8 cellular contexts compared by ENCODE assay signal in genomic region chr15:41282980-41283652, GRCh38. TPM values are rescaled to one million over a fixed set of nuclear protein-coding genes. Genes with fewer than 3 reads are reported as not detected.
DNase-seq lines count a peak whose midpoint lies in the region; ATAC-seq, FAIRE-seq and TF ChIP-seq lines count a peak whose summit lies in the region.
"Not testable (repeated sequence)": the region's sequence is repeated elsewhere in the genome, so short reads cannot be mapped to it uniquely, and the experiment has no call there.

No MANE protein-coding gene starts in this region.

- dilution Hi-C loops in keratinocyte (cut with MboI; ENCODE audit: extremely low pct_ligation_motif_present, low sequenced_read_pairs) = not testable (repeated sequence)

- H4K20me1 ChIP-seq in keratinocyte (ENCODE audit: control insufficient read depth, extremely low read depth, insufficient read depth, low read length); neural cell (ENCODE audit: insufficient read depth): not testable (repeated sequence)

- H3K27me3 Mint-ChIP-seq in CD4-positive, CD25-positive, alpha-beta regulatory T cell; activated naive CD8-positive, alpha-beta T cell treated with anti-CD3 and anti-CD28 coated beads for 36 hours: not testable (repeated sequence)

- peak overlapping the region; percentile 49 for H3K4me2 ChIP-seq in keratinocyte (ENCODE audit: control insufficient read depth, extremely low read depth, insufficient read depth, low read depth, low read length)
- H3K4me2 ChIP-seq in neural cell (ENCODE audit: low read length) = not testable (repeated sequence)

- H3K4me3 ChIP-seq in CD4-positive, CD25-positive, alpha-beta regulatory T cell (ENCODE audit: low read depth, low read length) = peak overlapping the region; percentile 37
- H3K4me3 ChIP-seq in HUES6 (ENCODE audit: low read depth, low read length) = peak overlapping the region; percentile 94
- peak overlapping the region; percentile 89 for H3K4me3 ChIP-seq in SJSA1
- peak overlapping the region; percentile 36 for H3K4me3 ChIP-seq in endocrine pancreas (ENCODE audit: control insufficient read depth, insufficient read depth, low read length)
- peak overlapping the region in 1 of 3 experiments; percentile 97 for H3K4me3 ChIP-seq in keratinocyte (ENCODE audit: control insufficient read depth in 2 of 3, extremely low read depth in 1 of 3, insufficient read depth in 2 of 3, low read depth in 1 of 3, low read length in 3 of 3)
- peak overlapping the region; percentile 86 for H3K4me3 ChIP-seq in neural cell (ENCODE audit: low read length)
- H3K4me3 ChIP-seq in stomach smooth muscle (ENCODE audit: low read length in 2 of 2) = peak overlapping the region; percentile 90 to 97

- peak overlapping the region; percentile 87 to 97 (median 96) for H3K4me3 Mint-ChIP-seq in CD4-positive, CD25-positive, alpha-beta regulatory T cell
- peak overlapping the region; percentile 97 for H3K4me3 Mint-ChIP-seq in activated naive CD8-positive, alpha-beta T cell treated with anti-CD3 and anti-CD28 coated beads for 36 hours

- H3K36me3 Mint-ChIP-seq in CD4-positive, CD25-positive, alpha-beta regulatory T cell = peaks cover 32% of the 10 kb centered on the region
- H3K36me3 Mint-ChIP-seq in activated naive CD8-positive, alpha-beta T cell treated with anti-CD3 and anti-CD28 coated beads for 36 hours = peaks cover 43% of the 10 kb centered on the region

- peaks cover 48% of the 10 kb centered on the region for H3K4me1 ChIP-seq in CD4-positive, CD25-positive, alpha-beta regulatory T cell (ENCODE audit: control insufficient read depth, insufficient read depth, low read length, poor library complexity, severe bottlenecking)
- peaks cover 19% of the 10 kb centered on the region for H3K4me1 ChIP-seq in HUES6 (ENCODE audit: control insufficient read depth, insufficient read depth, low read length)
- H3K4me1 ChIP-seq in SJSA1 (replicated peaks) = peaks cover 29% of the 10 kb centered on the region
- H3K4me1 ChIP-seq in endocrine pancreas (ENCODE audit: control insufficient read depth, insufficient read depth, low read length); stomach smooth muscle (ENCODE audit: control insufficient read depth, insufficient read depth, low read length): not testable (repeated sequence)
- peaks cover 15% of the 10 kb centered on the region for H3K4me1 ChIP-seq in keratinocyte (ENCODE audit: control insufficient read depth, extremely low read depth, insufficient read depth, low read length)

- H3K79me2 ChIP-seq in keratinocyte (ENCODE audit: control insufficient read depth, insufficient read depth, low read length) = peaks cover 36% of the 10 kb centered on the region
- peaks cover 29% of the 10 kb centered on the region for H3K79me2 ChIP-seq in neural cell (replicated peaks; ENCODE audit: insufficient read depth, low read length)

- not testable (repeated sequence) for H3K9me3 Mint-ChIP-seq in CD4-positive, CD25-positive, alpha-beta regulatory T cell; activated naive CD8-positive, alpha-beta T cell treated with anti-CD3 and anti-CD28 coated beads for 36 hours

- H3F3A ChIP-seq in neural cell (ENCODE audit: insufficient read depth, low read length, poor library complexity, severe bottlenecking) = not testable (repeated sequence)

- not testable (repeated sequence) for H3K27me3 ChIP-seq in CD4-positive, CD25-positive, alpha-beta regulatory T cell (ENCODE audit: control insufficient read depth, insufficient read depth, low read length); HUES6 (ENCODE audit: control insufficient read depth, insufficient read depth, low read length); SJSA1 (replicated peaks); endocrine pancreas (ENCODE audit: control insufficient read depth, insufficient read depth, low read length); keratinocyte (ENCODE audit: control insufficient read depth, extremely low read depth, insufficient read depth, low read length); neural cell (ENCODE audit: insufficient read depth, low read depth, low read length); stomach smooth muscle (ENCODE audit: control insufficient read depth in 1 of 2, insufficient read depth in 2 of 2, low read length in 2 of 2)

- H3K36me3 ChIP-seq in CD4-positive, CD25-positive, alpha-beta regulatory T cell (ENCODE audit: control insufficient read depth, insufficient read depth, low read length) = peaks cover 26% of the 10 kb centered on the region
- peaks cover 53% of the 10 kb centered on the region for H3K36me3 ChIP-seq in HUES6 (ENCODE audit: control insufficient read depth, insufficient read depth, low read length)
- H3K36me3 ChIP-seq in SJSA1 = peaks cover 41% of the 10 kb centered on the region
- H3K36me3 ChIP-seq in endocrine pancreas (ENCODE audit: control insufficient read depth, insufficient read depth, low read length); neural cell (ENCODE audit: insufficient read depth, low read length): not testable (repeated sequence)
- peaks cover 15 to 24% of the 10 kb centered on the region in 2 experiments for H3K36me3 ChIP-seq in keratinocyte (ENCODE audit: control insufficient read depth in 2 of 2, extremely low read depth in 1 of 2, insufficient read depth in 2 of 2, low read length in 2 of 2)
- peaks cover 6 to 25% of the 10 kb centered on the region in 2 donors for H3K36me3 ChIP-seq in stomach smooth muscle (ENCODE audit: control insufficient read depth in 2 of 2, insufficient read depth in 2 of 2, low read length in 2 of 2)

- FAIRE-seq in keratinocyte (lab: Jason Lieb, UNC) = not testable (repeated sequence)

- not testable (repeated sequence) for TF ChIP-seq CTCF in keratinocyte (optimal IDR thresholded peaks at IDR 0.05 in 1 of 3, IDR thresholded peaks at IDR 0.05 in 1 of 3, conservative IDR thresholded peaks at IDR 0.05 in 1 of 3; ENCODE audit: extremely low read depth in 1 of 3, insufficient read depth in 2 of 3, low read length in 3 of 3); neural cell (IDR thresholded peaks at IDR 0.05; ENCODE audit: poor library complexity, severe bottlenecking)

- ATAC-seq in CD4-positive, CD25-positive, alpha-beta regulatory T cell (ENCODE audit: low read depth in 2 of 2) = not testable (repeated sequence)

- not testable (repeated sequence) for H3K9me3 ChIP-seq in CD4-positive, CD25-positive, alpha-beta regulatory T cell (ENCODE audit: control insufficient read depth in 2 of 2, low read length in 2 of 2); HUES6 (ENCODE audit: control insufficient read depth, insufficient read depth, low read depth, low read length); SJSA1 (replicated peaks); endocrine pancreas (ENCODE audit: control insufficient read depth, low read length); keratinocyte (ENCODE audit: control insufficient read depth, low read depth, low read length); neural cell (ENCODE audit: low read length); stomach smooth muscle (ENCODE audit: control insufficient read depth in 2 of 2, low read length in 2 of 2)

- not testable (repeated sequence) for H3K9me2 ChIP-seq in neural cell (ENCODE audit: insufficient read depth, low read length)

- TF ChIP-seq RAD21 in neural cell (conservative IDR thresholded peaks at IDR 0.05) = not testable (repeated sequence)

- H3K27ac ChIP-seq in CD4-positive, CD25-positive, alpha-beta regulatory T cell (ENCODE audit: insufficient read depth, low read length, poor library complexity, severe bottlenecking) = peak overlapping the region; percentile 92
- H3K27ac ChIP-seq in HUES6 (ENCODE audit: low read depth, low read length) (peak overlapping the region; percentile 95), SJSA1 (peak overlapping the region; percentile 90), keratinocyte (ENCODE audit: control insufficient read depth, insufficient read depth, low read length) (peak overlapping the region; percentile 80), neural cell (ENCODE audit: low read length) (peak overlapping the region; percentile 84), stomach smooth muscle (ENCODE audit: low read length) (peak overlapping the region; percentile 78)

- not testable (repeated sequence) for H3K9me1 ChIP-seq in keratinocyte (ENCODE audit: control insufficient read depth, extremely low read depth, insufficient read depth, low read length)

- H3K4me1 Mint-ChIP-seq in CD4-positive, CD25-positive, alpha-beta regulatory T cell = peaks cover 10 to 49% (median 33%) of the 10 kb centered on the region in 4 donors
- peaks cover 32% of the 10 kb centered on the region for H3K4me1 Mint-ChIP-seq in activated naive CD8-positive, alpha-beta T cell treated with anti-CD3 and anti-CD28 coated beads for 36 hours

- peak overlapping the region; percentile 99 for H3K27ac Mint-ChIP-seq in CD4-positive, CD25-positive, alpha-beta regulatory T cell
- H3K27ac Mint-ChIP-seq in activated naive CD8-positive, alpha-beta T cell treated with anti-CD3 and anti-CD28 coated beads for 36 hours = peak overlapping the region; percentile 92

- H3K9ac ChIP-seq in HUES6 (ENCODE audit: low read length) = peak overlapping the region; percentile 97
- peak overlapping the region; percentile 54 for H3K9ac ChIP-seq in endocrine pancreas (ENCODE audit: control insufficient read depth, insufficient read depth, low read length)
- peak overlapping the region; percentile 90 for H3K9ac ChIP-seq in keratinocyte (ENCODE audit: control insufficient read depth, extremely low read depth, insufficient read depth, low read length)
- H3K9ac ChIP-seq in neural cell (ENCODE audit: low read length) = peak overlapping the region; percentile 58
- H3K9ac ChIP-seq in stomach smooth muscle (ENCODE audit: low read length in 2 of 2) = peak overlapping the region; percentile 81 to 88

- TF ChIP-seq EP300 in neural cell (conservative IDR thresholded peaks at IDR 0.05; ENCODE audit: poor library complexity, severe bottlenecking) = not testable (repeated sequence)

- H2AFZ ChIP-seq in keratinocyte (ENCODE audit: control insufficient read depth, low read length) (peak overlapping the region; percentile 45), neural cell (ENCODE audit: low read depth, low read length) (peak overlapping the region; percentile 43)

- DNase-seq in CD4-positive, CD25-positive, alpha-beta regulatory T cell = peak in 1 of 3 donors; percentile 36
- DNase-seq in SJSA1 (ENCODE audit: low read depth in 1 of 2, low spot score in 2 of 2); activated naive CD8-positive, alpha-beta T cell treated with anti-CD3 and anti-CD28 coated beads for 36 hours; keratinocyte (ENCODE audit: low read depth, low spot score): not testable (repeated sequence)

RNA-seq across cellular contexts. Expression of gene OIP5, which starts 49.3 kb away (rescaled TPM):
- 0.96 TPM for total RNA-seq in CD4-positive, CD25-positive, alpha-beta regulatory T cell
- polyA plus RNA-seq in CD4-positive, CD25-positive, alpha-beta regulatory T cell = 1 to 10 TPM in 3 of 4 donors, under 1 TPM in 1; 0.94 to 5.0 (median 2.7) TPM
- 31.1 and 43.4 TPM in 2 replicates for total RNA-seq in SJSA1 (2014; rRNA removed; shearing (Covaris generic))
- total RNA-seq in activated naive CD8-positive, alpha-beta T cell treated with anti-CD3 and anti-CD28 coated beads for 36 hours = 10 to 100 TPM; 21.6 to 23.0 TPM
- polyA plus RNA-seq in keratinocyte (1.9 to 9.8 TPM (median 6.7 TPM) in 3 replicates), neural cell (0.92 and 1.7 TPM in 2 replicates)
- polyA plus RNA-seq in keratinocyte (2011; ENCODE audit: low read depth) = not detected
- 2.6 and 3.6 TPM in 2 replicates for polyA plus RNA-seq in keratinocyte (2011; cell fraction: cytosol; rRNA removed)
- polyA plus RNA-seq in keratinocyte (2011; cell fraction: nucleus; rRNA removed) = 1.3 and 1.6 TPM in 2 replicates
- 0.34 and 4.1 TPM in 2 replicates for polyA plus RNA-seq in keratinocyte (2012; ENCODE audit: low replicate concordance)
- polyA minus RNA-seq in keratinocyte (0.36 to 2.1 TPM in 2 of 3 replicates, not detected in the other), neural cell (0.97 TPM in 1 of 2 replicates, not detected in the other)
- not detected for polyA minus RNA-seq in keratinocyte (2011; cell fraction: cytosol; rRNA and poly(A)+ RNA removed)
- polyA minus RNA-seq in keratinocyte (2011; cell fraction: nucleus; rRNA and poly(A)+ RNA removed) = 0.32 and 1.0 TPM in 2 replicates

RNA-seq across cellular contexts. Expression of gene NUSAP1, which starts 49.6 kb away (rescaled TPM):
- total RNA-seq in CD4-positive, CD25-positive, alpha-beta regulatory T cell = 24.4 TPM
- polyA plus RNA-seq in CD4-positive, CD25-positive, alpha-beta regulatory T cell = 10 to 100 TPM in 3 of 4 donors, 1 to 10 TPM in 1; 9.9 to 30.8 (median 15.6) TPM
- 175 and 251 TPM in 2 replicates for total RNA-seq in SJSA1 (2014; rRNA removed; shearing (Covaris generic))
- 100 to 1,000 TPM; 155 to 165 TPM for total RNA-seq in activated naive CD8-positive, alpha-beta T cell treated with anti-CD3 and anti-CD28 coated beads for 36 hours
- 8.4 to 39.5 TPM (median 38.4 TPM) in 3 replicates for polyA plus RNA-seq in keratinocyte
- 0.61 TPM for polyA plus RNA-seq in keratinocyte (2011; ENCODE audit: low read depth)
- polyA plus RNA-seq in keratinocyte (2011; cell fraction: cytosol; rRNA removed) = 7.9 and 10.6 TPM in 2 replicates
- polyA plus RNA-seq in keratinocyte (2011; cell fraction: nucleus; rRNA removed) = 12.8 and 16.7 TPM in 2 replicates
- polyA plus RNA-seq in keratinocyte (2012; ENCODE audit: low replicate concordance) = 1.4 and 33.8 TPM in 2 replicates
- 5.9 to 31.4 TPM (median 27.5 TPM) in 3 replicates for polyA minus RNA-seq in keratinocyte
- polyA minus RNA-seq in keratinocyte (2011; cell fraction: cytosol; rRNA and poly(A)+ RNA removed) = 3.8 TPM
- 3.9 and 5.3 TPM in 2 replicates for polyA minus RNA-seq in keratinocyte (2011; cell fraction: nucleus; rRNA and poly(A)+ RNA removed)
- polyA plus RNA-seq in neural cell = 8.6 and 13.6 TPM in 2 replicates
- 9.5 and 12.0 TPM in 2 replicates for polyA minus RNA-seq in neural cell

RNA-seq across cellular contexts. Expression of gene CHP1, which starts 52.0 kb away (rescaled TPM):
- total RNA-seq in CD4-positive, CD25-positive, alpha-beta regulatory T cell = 34.7 TPM
- polyA plus RNA-seq in CD4-positive, CD25-positive, alpha-beta regulatory T cell = 10 to 100 TPM; 17.9 to 23.5 (median 19.3) TPM
- 46.1 and 71.8 TPM in 2 replicates for total RNA-seq in SJSA1 (2014; rRNA removed; shearing (Covaris generic))
- total RNA-seq in activated naive CD8-positive, alpha-beta T cell treated with anti-CD3 and anti-CD28 coated beads for 36 hours = 10 to 100 TPM; 29.1 to 32.8 TPM
- polyA plus RNA-seq in keratinocyte = 62.7 to 108 TPM (median 98.5 TPM) in 3 replicates
- 50.1 TPM for polyA plus RNA-seq in keratinocyte (2011; ENCODE audit: low read depth)
- 91.1 and 145 TPM in 2 replicates for polyA plus RNA-seq in keratinocyte (2011; cell fraction: cytosol; rRNA removed)
- polyA plus RNA-seq in keratinocyte (2011; cell fraction: nucleus; rRNA removed) = 42.8 and 44.3 TPM in 2 replicates
- polyA plus RNA-seq in keratinocyte (2012; ENCODE audit: low replicate concordance) = 81.9 and 98.1 TPM in 2 replicates
- polyA minus RNA-seq in keratinocyte = 107 to 161 TPM (median 131 TPM) in 3 replicates
- 144 TPM for polyA minus RNA-seq in keratinocyte (2011; cell fraction: cytosol; rRNA and poly(A)+ RNA removed)
- 23.6 and 34.6 TPM in 2 replicates for polyA minus RNA-seq in keratinocyte (2011; cell fraction: nucleus; rRNA and poly(A)+ RNA removed)
- 19.6 and 24.0 TPM in 2 replicates for polyA plus RNA-seq in neural cell
- 29.2 and 30.2 TPM in 2 replicates for polyA minus RNA-seq in neural cell

RNA-seq across cellular contexts. Expression of gene EXD1, which starts 52.6 kb away (rescaled TPM):
- not detected for total RNA-seq in CD4-positive, CD25-positive, alpha-beta regulatory T cell
- not detected for polyA plus RNA-seq in CD4-positive, CD25-positive, alpha-beta regulatory T cell
- total RNA-seq in SJSA1 (2014; rRNA removed; shearing (Covaris generic)) = not detected in 2 replicates
- total RNA-seq in activated naive CD8-positive, alpha-beta T cell treated with anti-CD3 and anti-CD28 coated beads for 36 hours = not detected
- polyA plus RNA-seq in keratinocyte (0.02 to 0.17 TPM (median 0.16 TPM) in 3 replicates), neural cell (0.40 TPM in 1 of 2 replicates, not detected in the other)
- 0.27 TPM for polyA plus RNA-seq in keratinocyte (2011; ENCODE audit: low read depth)
- polyA plus RNA-seq in keratinocyte (2011; cell fraction: cytosol; rRNA removed) = 0.06 and 0.26 TPM in 2 replicates
- polyA plus RNA-seq in keratinocyte (2011; cell fraction: nucleus; rRNA removed) = 0.20 and 0.24 TPM in 2 replicates
- polyA plus RNA-seq in keratinocyte (2012; ENCODE audit: low replicate concordance) = not detected in 2 replicates
- polyA minus RNA-seq in keratinocyte (not detected in 3 replicates), neural cell (not detected in 2 replicates)
- polyA minus RNA-seq in keratinocyte (2011; cell fraction: cytosol; rRNA and poly(A)+ RNA removed) = not detected
- 1.2 TPM in 1 of 2 replicates, not detected in the other for polyA minus RNA-seq in keratinocyte (2011; cell fraction: nucleus; rRNA and poly(A)+ RNA removed)

Comparison
In these comparisons a context has a peak if more than half of its experiments do, and no peak if none do; other contexts are left out.
1. RNA of gene OIP5, which starts 49.3 kb away (total RNA-seq): 31.1 to 43.4 TPM in SJSA1 and 21.6 to 23.0 TPM in activated naive CD8-positive, alpha-beta T cell treated with anti-CD3 and anti-CD28 coated beads for 36 hours; 0.96 TPM in CD4-positive, CD25-positive, alpha-beta regulatory T cell (single experiment); every median in the first group is over 10 times any median in the second.
2. Peak in every context shown above with its lines, with median percentiles within 50 percentile points of each other: H3K27ac ChIP-seq and H3K9ac ChIP-seq.